9 cellular contexts compared by ENCODE assay signal in genomic region chr1:26833432-26834405, GRCh38. TPM values are rescaled to one million over a fixed set of nuclear protein-coding genes. Genes with fewer than 3 reads are reported as not detected.
A peak's percentile ranks its signal among the peaks of the same experiment; 100 is the strongest.
DNase-seq lines count a peak whose midpoint lies in the region; ATAC-seq and TF ChIP-seq lines count a peak whose summit lies in the region.
"Had no signal": no experiment of that assay in that cellular context is flagged by ENCODE, and none has a peak within 500 bp of the region (broad histone marks: within the 10 kb centered on the region; RNA-seq: fewer than 3 reads in every experiment).

No MANE protein-coding gene starts in this region.

- H3K36me3 Mint-ChIP-seq in activated CD4-positive, alpha-beta memory T cell treated with anti-CD3 and anti-CD28 coated beads, Interleukin-2, amount 10 ng/mL, durations not matched to agents 7 days and 5 days (ENCODE audit: low read depth): peaks cover 75% of the 10 kb centered on the region

- no peaks in the 10 kb centered on the region for H3K9me3 ChIP-seq in right atrium auricular region

- peak; percentile 83 for DNase-seq in Right ventricle myocardium inferior (ENCODE audit: missing footprints)
- DNase-seq in right atrium auricular region (ENCODE audit: low spot score): no peak
- peak; percentile 94 for DNase-seq in activated CD4-positive, alpha-beta memory T cell treated with anti-CD3 and anti-CD28 coated beads, Interleukin-2, amount 10 ng/mL, durations not matched to agents 7 days and 5 days
- DNase-seq in left ventricle myocardium superior: peak; percentile 41
- DNase-seq in stimulated activated CD8-positive, alpha-beta memory T cell treated with anti-CD3 and anti-CD28 coated beads, Interleukin-4, amount 100 ng/mL, for 48 hours: peak; percentile 87
- no peak for DNase-seq in NCI-H187 treated with DMSO at 0.1 percent for 48 hours (lab: John Stamatoyannopoulos, UW)
- no peak for DNase-seq in amniotic stem cell (lab: John Stamatoyannopoulos, UW)

- H3K27me3 Mint-ChIP-seq in activated CD4-positive, alpha-beta memory T cell treated with anti-CD3 and anti-CD28 coated beads, Interleukin-2, amount 10 ng/mL, durations not matched to agents 7 days and 5 days: no peaks in the 10 kb centered on the region

- H3K4me3 ChIP-seq in right atrium auricular region: no peak overlapping the region

- ATAC-seq in Right ventricle myocardium inferior (no peak), HG03439 (IDR thresholded peaks at IDR 0.05; ENCODE audit: unreplicated experiment) (peak; percentile 70), left ventricle myocardium superior (no peak)

- peaks cover 80% of the 10 kb centered on the region for H3K4me1 Mint-ChIP-seq in activated CD4-positive, alpha-beta memory T cell treated with anti-CD3 and anti-CD28 coated beads, Interleukin-2, amount 10 ng/mL, durations not matched to agents 7 days and 5 days

- POLR2A ChIA-PET in activated CD4-positive, alpha-beta memory T cell treated with anti-CD3 and anti-CD28 coated beads, Interleukin-2, amount 10 ng/mL, durations not matched to agents 7 days and 5 days (lab: Charles Lee): interaction anchor here (0.6 to 7.1 kb wide), 23 partner anchors 8 to 1368 kb away, joined by 3 to 72 read pairs (median 4); partner anchors contain the start of genes GPATCH3, GPN2, NUDC and PIGV

- H3K4me1 ChIP-seq in right atrium auricular region: peaks cover 0 to 17% of the 10 kb centered on the region in 2 donors

- H3K9me3 Mint-ChIP-seq in activated CD4-positive, alpha-beta memory T cell treated with anti-CD3 and anti-CD28 coated beads, Interleukin-2, amount 10 ng/mL, durations not matched to agents 7 days and 5 days: no peaks in the 10 kb centered on the region

- CTCF ChIA-PET in activated CD4-positive, alpha-beta memory T cell treated with anti-CD3 and anti-CD28 coated beads, Interleukin-2, amount 10 ng/mL, durations not matched to agents 7 days and 5 days (lab: Charles Lee): interaction anchor here (0.5 to 5.5 kb wide), 29 partner anchors 8 to 363 kb away, joined by 3 to 98 read pairs (median 5); partner anchors contain the start of genes GPN2 and PIGV

- no peak overlapping the region for H3K27ac ChIP-seq in right atrium auricular region

- intact Hi-C loops in Right ventricle myocardium inferior (cut with DNase I): no loop called here
- intact Hi-C loops in left ventricle myocardium superior (cut with micrococcal nuclease): no loop called here

- TF ChIP-seq CTCF in right atrium auricular region (IDR thresholded peaks at IDR 0.05): no peak

- H3K27ac Mint-ChIP-seq in activated CD4-positive, alpha-beta memory T cell treated with anti-CD3 and anti-CD28 coated beads, Interleukin-2, amount 10 ng/mL, durations not matched to agents 7 days and 5 days: peak overlapping the region; percentile 99

- H3K27me3 ChIP-seq in right atrium auricular region: no peaks in the 10 kb centered on the region

- H3K4me3 Mint-ChIP-seq in activated CD4-positive, alpha-beta memory T cell treated with anti-CD3 and anti-CD28 coated beads, Interleukin-2, amount 10 ng/mL, durations not matched to agents 7 days and 5 days: peak overlapping the region; percentile 66

- peaks cover 45% of the 10 kb centered on the region for H3K36me3 ChIP-seq in right atrium auricular region

RNA-seq across cellular contexts. Expression of gene ZDHHC18, which starts 7.2 kb away (rescaled TPM):
- 17.7 TPM for total RNA-seq in Right ventricle myocardium inferior
- total RNA-seq in right atrium auricular region: 10 to 100 TPM; 19.8 to 22.5 TPM
- total RNA-seq in activated CD4-positive, alpha-beta memory T cell treated with anti-CD3 and anti-CD28 coated beads, Interleukin-2, amount 10 ng/mL, durations not matched to agents 7 days and 5 days: 10 to 100 TPM; 73.3 to 76.3 TPM
- 18.1 TPM for total RNA-seq in left ventricle myocardium superior

RNA-seq across cellular contexts. Expression of gene SFN, which starts 29.2 kb away (rescaled TPM):
- not detected for total RNA-seq in Right ventricle myocardium inferior
- total RNA-seq in right atrium auricular region: under 1 TPM in 1 of 2 donors, not detected in 1; 0.51 TPM
- total RNA-seq in activated CD4-positive, alpha-beta memory T cell treated with anti-CD3 and anti-CD28 coated beads, Interleukin-2, amount 10 ng/mL, durations not matched to agents 7 days and 5 days: 1 to 10 TPM; 4.9 to 5.0 TPM
- not detected for total RNA-seq in left ventricle myocardium superior
- total RNA-seq: subcutaneous adipose tissue had no signal

RNA-seq across cellular contexts. Expression of gene PIGV, which starts 46.0 kb away (rescaled TPM):
- total RNA-seq in Right ventricle myocardium inferior (6.1 TPM), right atrium auricular region (10 to 100 TPM in 1 of 2 donors, 1 to 10 TPM in 1; 6.4 to 13.8 TPM), left ventricle myocardium superior (4.5 TPM)
- total RNA-seq in activated CD4-positive, alpha-beta memory T cell treated with anti-CD3 and anti-CD28 coated beads, Interleukin-2, amount 10 ng/mL, durations not matched to agents 7 days and 5 days: 10 to 100 TPM; 16.6 to 16.9 TPM

RNA-seq across cellular contexts. Expression of gene GPN2, which starts 56.4 kb away (rescaled TPM):
- 14.9 TPM for total RNA-seq in Right ventricle myocardium inferior
- 1 to 10 TPM; 4.7 to 7.2 TPM for total RNA-seq in right atrium auricular region
- 10 to 100 TPM; 29.4 to 31.4 TPM for total RNA-seq in activated CD4-positive, alpha-beta memory T cell treated with anti-CD3 and anti-CD28 coated beads, Interleukin-2, amount 10 ng/mL, durations not matched to agents 7 days and 5 days
- total RNA-seq in left ventricle myocardium superior: 16.4 TPM

Comparison
In these comparisons a context has a peak if more than half of its experiments do, and no peak if none do; other contexts are left out.
1. DNase-seq: peak in Right ventricle myocardium inferior (single experiment), activated CD4-positive, alpha-beta memory T cell treated with anti-CD3 and anti-CD28 coated beads, Interleukin-2, amount 10 ng/mL, durations not matched to agents 7 days and 5 days (single experiment), left ventricle myocardium superior (single experiment) and stimulated activated CD8-positive, alpha-beta memory T cell treated with anti-CD3 and anti-CD28 coated beads, Interleukin-4, amount 100 ng/mL, for 48 hours (single experiment); none in right atrium auricular region (single experiment), NCI-H187 treated with DMSO at 0.1 percent for 48 hours (single experiment) and amniotic stem cell (single experiment).